Comparison of ENCODE assay signal across 1 cellular context in the genomic region with DNA sequence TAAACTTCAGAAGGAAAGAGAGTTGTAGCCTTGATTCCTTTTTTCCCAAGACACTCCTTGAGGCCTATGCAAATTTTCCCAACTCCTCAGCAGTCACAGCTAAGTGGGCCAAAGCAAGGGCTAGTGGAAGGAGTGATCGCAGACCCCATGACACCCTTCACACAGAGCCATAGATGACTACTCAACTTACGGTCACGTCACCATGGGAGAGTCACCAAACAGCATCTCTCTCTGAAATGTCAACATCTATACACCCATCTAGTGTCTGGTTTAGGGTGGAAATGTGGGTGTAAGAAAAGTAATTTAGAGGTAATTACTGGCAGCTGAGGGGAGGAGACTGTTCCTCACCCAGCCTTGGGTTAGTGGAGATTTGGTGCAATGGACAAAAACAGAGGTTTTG. TPM values are rescaled to one million over a fixed set of nuclear protein-coding genes. Genes with fewer than 3 reads are reported as not detected.
"Had no signal": no experiment of that assay in that cellular context is flagged by ENCODE, and none has a peak within 500 bp of the region (broad histone marks: within the 10 kb centered on the region; RNA-seq: fewer than 3 reads in every experiment).

No MANE protein-coding gene starts in this region.

RNA-seq across cellular contexts. Expression of a gene that starts 39.6 kb away (rescaled TPM):
- total RNA-seq: SK-MEL-5 had no signal
